1 cellular context compared by ENCODE assay signal in genomic region chr2:237742191-237742590, GRCh38.
TF ChIP-seq lines count a peak whose summit lies in the region.

No MANE protein-coding gene starts in this region.

TF ChIP-seq in IMR-90, 13 proteins besides CTCF, POLR2A, EP300 and RAD21 (continued from another document):
- TF ChIP-seq USF2 (IDR thresholded peaks at IDR 0.05; ENCODE audit: low read depth, low read length) (no peak), FOS (IDR thresholded peaks at IDR 0.05; ENCODE audit: low read depth, low read length) (no peak), CHD1 (IDR thresholded peaks at IDR 0.05; ENCODE audit: low read depth, low read length) (no peak), RFX5 (IDR thresholded peaks at IDR 0.05; ENCODE audit: low read depth, low read length) (no peak), ELK1 (IDR thresholded peaks at IDR 0.05; ENCODE audit: borderline replicate concordance, low read depth, low read length) (no peak)
